Comparison of ENCODE assay signal across 1 cellular context in genomic region chr11:73384871-73385692, GRCh38.
TF ChIP-seq lines count a peak whose summit lies in the region.

No MANE protein-coding gene starts in this region.

TF ChIP-seq in IMR-90, 13 proteins besides CTCF, POLR2A, EP300 and RAD21 (continued from another document):
- TF ChIP-seq USF2 (IDR thresholded peaks at IDR 0.05; ENCODE audit: low read depth, low read length) (no peak), FOS (IDR thresholded peaks at IDR 0.05; ENCODE audit: low read depth, low read length) (no peak), MAZ (IDR thresholded peaks at IDR 0.05; ENCODE audit: borderline replicate concordance, low read depth, low read length) (no peak)
